In genomic region chr1:44036409-44037111, GRCh38 we compare ENCODE assay signal across 9 cellular contexts. TPM values are rescaled to one million over a fixed set of nuclear protein-coding genes. Genes with fewer than 3 reads are reported as not detected.
DNase-seq lines count a peak whose midpoint lies in the region; ATAC-seq and TF ChIP-seq lines count a peak whose summit lies in the region.
"Had no signal": no experiment of that assay in that cellular context is flagged by ENCODE, and none has a peak within 500 bp of the region (broad histone marks: within the 10 kb centered on the region; RNA-seq: fewer than 3 reads in every experiment).

No MANE protein-coding gene starts in this region.

- H3K4me1 ChIP-seq in right atrium auricular region: peaks cover 0 to 20% of the 10 kb centered on the region in 2 donors

- DNase-seq in GM10248 (ENCODE audit: extremely low spot score): peak; percentile 71
- peak; percentile 59 for DNase-seq in NCI-H1092 treated with DMSO at 0.1 percent for 48 hours (lab: John Stamatoyannopoulos, UW)
- DNase-seq in T-helper 17 cell: peak; percentile 38 to 62 (median 39)
- DNase-seq in amygdala (lab: John Stamatoyannopoulos, UW): peak in 44 of 56 donors; percentile 24 to 82 (median 52)
- DNase-seq in right atrium auricular region (ENCODE audit: low spot score): peak; percentile 70
- peak; percentile 74 for DNase-seq in sciatic nerve (ENCODE audit: low spot score)

- H3K36me3 Mint-ChIP-seq in T-helper 17 cell (ENCODE audit: low read depth): no peaks in the 10 kb centered on the region

- no peak overlapping the region for H3K4me3 ChIP-seq in right atrium auricular region

- no peaks in the 10 kb centered on the region for H3K36me3 ChIP-seq in right atrium auricular region

- peak overlapping the region; percentile 61 to 79 for H3K27ac ChIP-seq in right atrium auricular region

- TF ChIP-seq CTCF in GM10248 (IDR thresholded peaks at IDR 0.05; ENCODE audit: control extremely low read depth, extremely low read depth, low read depth, missing control alignments) (peak; percentile 92), right atrium auricular region (IDR thresholded peaks at IDR 0.05) (peak; percentile 56 to 81)

- POLR2A ChIA-PET in GM10248 (lab: Yijun Ruan, JAX): no interaction called here

- H3K9me3 ChIP-seq in T-helper 17 cell (ENCODE audit: control insufficient read depth, low read length, poor library complexity, severe bottlenecking) (no peaks in the 10 kb centered on the region), right atrium auricular region (no peaks in the 10 kb centered on the region)

- peaks cover 5% of the 10 kb centered on the region for H3K27me3 Mint-ChIP-seq in T-helper 17 cell

- no peak overlapping the region for H3K4me3 Mint-ChIP-seq in T-helper 17 cell

- ATAC-seq in T-helper 17 cell: peak; percentile 89
- ATAC-seq in sciatic nerve: peak; percentile 65
- no peak for ATAC-seq in GM21529 (IDR thresholded peaks at IDR 0.05; ENCODE audit: unreplicated experiment)
- ATAC-seq in GM21381 (IDR thresholded peaks at IDR 0.05; ENCODE audit: unreplicated experiment): no peak

- peaks cover 16% of the 10 kb centered on the region for H3K4me1 Mint-ChIP-seq in T-helper 17 cell

- H3K27me3 ChIP-seq in right atrium auricular region: no peaks in the 10 kb centered on the region

- H3K27ac Mint-ChIP-seq in T-helper 17 cell: peak overlapping the region; percentile 74

- CTCF ChIA-PET in GM10248 (lab: Yijun Ruan, JAX): interaction anchor here (0.8 to 8.4 kb wide), 23 partner anchors 10 to 810 kb away, joined by 3 to 169 read pairs (median 9); partner anchors contain the start of genes ARTN and IPO13

- intact Hi-C loops in sciatic nerve (cut with DNase I): no loop called here

RNA-seq across cellular contexts. Expression of gene SLC6A9, which starts 5.3 kb away (rescaled TPM):
- total RNA-seq in T-helper 17 cell (under 1 TPM in 1 of 2 donors, not detected in 1; 0.62 TPM), right atrium auricular region (1 to 10 TPM; 1.0 to 1.6 TPM), sciatic nerve (6.5 TPM)
- total RNA-seq: mononuclear cell had no signal

RNA-seq across cellular contexts. Expression of gene CCDC24, which starts 45.2 kb away (rescaled TPM):
- total RNA-seq in T-helper 17 cell (1 to 10 TPM; 1.4 to 1.5 TPM), right atrium auricular region (1 to 10 TPM; 1.6 to 2.0 TPM), sciatic nerve (5.4 TPM)

RNA-seq across cellular contexts. Expression of gene B4GALT2, which starts 57.5 kb away (rescaled TPM):
- total RNA-seq in T-helper 17 cell: 1 to 10 TPM; 2.8 to 3.4 TPM
- total RNA-seq in right atrium auricular region: 10 to 100 TPM; 33.0 to 48.5 TPM
- 26.5 TPM for total RNA-seq in sciatic nerve

Comparison
In these comparisons a context has a peak if more than half of its experiments do, and no peak if none do; other contexts are left out.
1. ATAC-seq: peak in T-helper 17 cell (single experiment) and sciatic nerve (single experiment); none in GM21529 (single experiment) and GM21381 (single experiment).
2. Peak in every context shown above with its lines, with median percentiles within 50 percentile points of each other: DNase-seq.